ENCODE assay signal across 19 cellular contexts in genomic region chr2:44326548-44327269, GRCh38. TPM values are rescaled to one million over a fixed set of nuclear protein-coding genes. Genes with fewer than 3 reads are reported as not detected.
DNase-seq lines count a peak whose midpoint lies in the region; ATAC-seq and TF ChIP-seq lines count a peak whose summit lies in the region.
"Had no signal": no experiment of that assay in that cellular context is flagged by ENCODE, and none has a peak within 500 bp of the region (broad histone marks: within the 10 kb centered on the region; RNA-seq: fewer than 3 reads in every experiment).

No MANE protein-coding gene starts in this region.

- no peak overlapping the region for H3K4me3 ChIP-seq in left ventricle myocardium inferior
- no peak overlapping the region for H3K4me3 ChIP-seq in right atrium auricular region
- H3K4me3 ChIP-seq in PC-3 (ENCODE audit: low read length): no peak overlapping the region
- H3K4me3 ChIP-seq: GM12878, HAP-1, MG63 had no signal

- no peak overlapping the region for H2AFZ ChIP-seq in PC-3 (ENCODE audit: low read length)

- peaks cover 6% of the 10 kb centered on the region; the same call in 1 of the 2 replicates for H4K20me1 ChIP-seq in PC-3 (ENCODE audit: low read length)

- no peak for ATAC-seq in GM21619 (IDR thresholded peaks at IDR 0.05; ENCODE audit: unreplicated experiment)
- ATAC-seq in PC-3: no peak
- ATAC-seq in HG03565 (IDR thresholded peaks at IDR 0.05; ENCODE audit: unreplicated experiment): no peak
- ATAC-seq: GM12878 had no signal

- no peaks in the 10 kb centered on the region for H3K27me3 ChIP-seq in left ventricle myocardium inferior (ENCODE audit: low read depth)
- no peaks in the 10 kb centered on the region for H3K27me3 ChIP-seq in right atrium auricular region
- no peaks in the 10 kb centered on the region for H3K27me3 ChIP-seq in PC-3 (ENCODE audit: low read length)
- H3K27me3 ChIP-seq: MG63 had no signal

- no peak overlapping the region for H3K4me2 ChIP-seq in PC-3 (ENCODE audit: low read length)

- no peaks in the 10 kb centered on the region for H3K79me2 ChIP-seq in PC-3 (ENCODE audit: low read length)

- H3K27ac ChIP-seq in left ventricle myocardium inferior (replicated peaks): peak overlapping the region; percentile 76
- peak overlapping the region in 1 of 2 donors; percentile 83 for H3K27ac ChIP-seq in right atrium auricular region
- H3K27ac ChIP-seq in PC-3 (ENCODE audit: low read length): no peak overlapping the region
- H3K27ac ChIP-seq: RWPE1 had no signal

- H3F3A ChIP-seq in PC-3 (ENCODE audit: low read length, unreplicated experiment): no peaks in the 10 kb centered on the region

- CTCF ChIA-PET in PC-3 (lab: Charles Lee): no interaction called here

- H3K9me3 ChIP-seq in left ventricle myocardium inferior (replicated peaks) (no peaks in the 10 kb centered on the region), right atrium auricular region (no peaks in the 10 kb centered on the region), PC-3 (ENCODE audit: low read length) (no peaks in the 10 kb centered on the region)
- H3K9me3 ChIP-seq: HAP-1, MG63 had no signal

- TF ChIP-seq CTCF in left ventricle myocardium inferior (IDR thresholded peaks at IDR 0.05; ENCODE audit: borderline replicate concordance) (no peak), right atrium auricular region (IDR thresholded peaks at IDR 0.05) (no peak), PC-3 (conservative IDR thresholded peaks at IDR 0.05; ENCODE audit: low read depth, low read length) (no peak)

- POLR2A ChIA-PET in PC-3 (lab: Charles Lee; ENCODE audit: unreplicated experiment): no interaction called here

- no TSS peak for BruUV-seq in PC-3 (replicated peaks; lab: Mats Ljungman, UMichigan)

- H3K4me1 ChIP-seq in left ventricle myocardium inferior (peaks cover 33% of the 10 kb centered on the region), right atrium auricular region (peaks cover 0 to 24% of the 10 kb centered on the region in 2 donors), PC-3 (ENCODE audit: insufficient read depth, low read length) (no peaks in the 10 kb centered on the region)
- H3K4me1 ChIP-seq: HAP-1 had no signal

- H3K9ac ChIP-seq in PC-3 (ENCODE audit: low read length): no peak overlapping the region

- H3K36me3 ChIP-seq in left ventricle myocardium inferior: peaks cover 82% of the 10 kb centered on the region
- peaks cover 56% of the 10 kb centered on the region for H3K36me3 ChIP-seq in right atrium auricular region
- H3K36me3 ChIP-seq in PC-3 (ENCODE audit: low read depth, low read length): peaks cover 36% of the 10 kb centered on the region

- no peaks in the 10 kb centered on the region for H3K9me2 ChIP-seq in PC-3 (replicated peaks; ENCODE audit: low read length)

- intact Hi-C loops in left ventricle myocardium inferior (cut with micrococcal nuclease): no loop called here
- intact Hi-C loops in PC-3 (cut with micrococcal nuclease): no loop called here

- DNase-seq in left ventricle myocardium inferior: no peak
- DNase-seq in right atrium auricular region (ENCODE audit: low spot score): no peak
- peak; percentile 30 for DNase-seq in left kidney (ENCODE audit: low read depth, low spot score)
- peak; percentile 77 for DNase-seq in renal cortical epithelial cell (ENCODE audit: low read depth)
- no peak for DNase-seq in PC-3
- DNase-seq: COR-L47, DMS153, Kasumi-1, MG63, NCI-H1092, NCI-H1436 treated with DMSO at 0.1 percent for 48 hours, NCI-H2029, NCI-H345, NCI-H524 treated with DMSO at 0.1 percent for 48 hours had no signal

RNA-seq across cellular contexts. Expression of gene PREPL, which starts 34.6 kb away (rescaled TPM):
- 86.1 TPM for total RNA-seq in left ventricle myocardium inferior
- total RNA-seq in right atrium auricular region: 10 to 100 TPM; 71.5 to 98.5 TPM
- total RNA-seq in renal cortical epithelial cell: 17.7 and 76.6 TPM in 2 replicates
- total RNA-seq in PC-3 (2014; rRNA removed): 30.2 and 36.2 TPM in 2 replicates

RNA-seq across cellular contexts. Expression of gene CAMKMT, which starts 35.0 kb away (rescaled TPM):
- total RNA-seq in left ventricle myocardium inferior (4.8 TPM), right atrium auricular region (1 to 10 TPM; 3.6 to 4.6 TPM), renal cortical epithelial cell (5.7 and 10.0 TPM in 2 replicates), PC-3 (2014; rRNA removed) (2.7 and 4.3 TPM in 2 replicates)

RNA-seq across cellular contexts. Expression of gene SLC3A1, which starts 51.4 kb away (rescaled TPM):
- total RNA-seq in left ventricle myocardium inferior: not detected
- not detected for total RNA-seq in right atrium auricular region
- total RNA-seq in renal cortical epithelial cell: 9.0 and 58.3 TPM in 2 replicates
- 0.22 TPM in 1 of 2 replicates, not detected in the other for total RNA-seq in PC-3 (2014; rRNA removed)
- total RNA-seq: GM12878 had no signal

Comparison
In these comparisons a context has a peak if more than half of its experiments do, and no peak if none do; other contexts are left out.
1. DNase-seq: peak in left kidney (single experiment) and renal cortical epithelial cell (single experiment); none in left ventricle myocardium inferior (single experiment), right atrium auricular region (single experiment) and PC-3 (single experiment).